In the genomic region with DNA sequence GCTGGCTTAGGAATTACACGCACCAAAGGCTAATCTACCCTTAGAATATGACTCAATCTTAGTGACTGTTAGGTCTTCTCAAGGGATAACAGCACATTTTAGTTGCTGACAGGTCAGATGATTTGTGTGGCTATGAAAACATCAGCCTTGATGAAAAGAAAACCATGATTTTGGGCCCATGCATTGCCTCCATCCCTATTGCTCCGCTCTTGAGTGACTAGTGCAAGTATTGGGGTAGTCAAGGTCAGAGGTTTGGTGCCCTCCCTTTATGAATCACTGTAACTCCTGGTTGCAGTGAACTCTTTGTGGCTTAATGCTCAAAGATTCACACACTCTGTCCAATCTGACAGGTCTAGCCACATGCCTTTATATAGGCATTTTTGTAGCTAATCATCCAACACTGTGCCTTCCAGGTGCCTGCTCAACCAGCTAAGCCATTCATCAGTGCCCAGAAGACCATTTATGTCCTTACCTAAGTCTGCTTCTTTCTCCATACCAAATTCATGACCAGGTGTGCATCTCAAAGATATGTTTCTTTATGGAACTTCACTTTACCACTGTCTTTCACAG, we compare ENCODE assay signal across 28 cellular contexts.
"Had no signal": no experiment of that assay in that cellular context is flagged by ENCODE, and none has a peak within 500 bp of the region (broad histone marks: within the 10 kb centered on the region; RNA-seq: fewer than 3 reads in every experiment).

No MANE protein-coding gene starts in this region.

- H3K4me3 ChIP-seq: gastroesophageal sphincter, left lung, lower lobe of right lung, neural progenitor cell, psoas muscle, right atrium auricular region, thoracic aorta, upper lobe of left lung had no signal

- H3K4me1 ChIP-seq: gastroesophageal sphincter, left lung, lower lobe of right lung, neural progenitor cell, psoas muscle, right atrium auricular region, upper lobe of left lung had no signal

- H3K27ac ChIP-seq: gastroesophageal sphincter, left lung, lower lobe of right lung, neural progenitor cell, psoas muscle, right atrium auricular region, thoracic aorta, upper lobe of left lung, VCaP had no signal

- H3K79me2 ChIP-seq: parathyroid adenoma had no signal

- H2AFZ ChIP-seq: neural progenitor cell had no signal

- DNase-seq: activated CD4-positive, alpha-beta memory T cell treated with anti-CD3 and anti-CD28 coated beads, Interleukin-2, amount 10 ng/mL, durations not matched to agents 7 days and 5 days; activated CD4-positive, alpha-beta T cell treated with anti-CD3 and anti-CD28 coated beads, Interleukin-2, amount 10 ng/mL, durations not matched to agents 7 days and 5 days; activated gamma-delta T cell treated with Interleukin-2 at 50 U/mL for 16 hours; activated naive CD4-positive, alpha-beta T cell treated with anti-CD3 and anti-CD28 coated beads, Interleukin-2, amount 50 U/mL, for 16 hours; activated T-cell treated with anti-CD3 and anti-CD28 coated beads, Interleukin-2, amount 50 U/mL, for 4 hours; amygdala; central memory CD4-positive, alpha-beta T cell; endodermal cell; head of caudate nucleus; hippocampal formation; kidney; left lung; lower lobe of right lung; mesendoderm; natural killer cell; occipital lobe; psoas muscle; stimulated activated CD4-positive, alpha-beta T cell treated with anti-CD3 and anti-CD28 coated beads, Interleukin-2, amount 100 ng/mL, for 48 hours; stimulated activated naive CD4-positive, alpha-beta T cell treated with Interleukin-2 at 50 U/mL for 16 hours; upper lobe of left lung had no signal

- H3K36me3 ChIP-seq: gastroesophageal sphincter, left lung, lower lobe of right lung, neural progenitor cell, right atrium auricular region, thoracic aorta, upper lobe of left lung had no signal

- ATAC-seq: activated CD4-positive, CD25-positive, alpha-beta regulatory T cell treated with anti-CD3 and anti-CD28 coated beads, Interleukin-2, amount 50 U/mL, for 24 hours; activated T-cell treated with anti-CD3 and anti-CD28 coated beads, Interleukin-2, amount 50 U/mL, for 4 hours; activated T-helper 17 cell treated with anti-CD3 and anti-CD28 coated beads, Interleukin-2, amount 50 U/mL, for 72 hours; gastroesophageal sphincter; left lung; lower lobe of right lung; natural killer cell; psoas muscle had no signal

- H3K9ac ChIP-seq: neural progenitor cell, parathyroid adenoma had no signal

- H3K9me3 ChIP-seq: gastroesophageal sphincter, left lung, lower lobe of right lung, psoas muscle, right atrium auricular region, thoracic aorta, upper lobe of left lung had no signal

- H3K4me2 ChIP-seq: neural progenitor cell had no signal

- H3K27me3 ChIP-seq: gastroesophageal sphincter, left lung, neural progenitor cell, right atrium auricular region, upper lobe of left lung had no signal
